In genomic region chr1:173202430-173203145, GRCh38 we compare ENCODE assay signal across 1 cellular context.
TF ChIP-seq lines count a peak whose summit lies in the region.

No MANE protein-coding gene starts in this region.

TF ChIP-seq in HepG2, 621 proteins besides CTCF, POLR2A, EP300 and RAD21 (continued from another document):
- TF ChIP-seq ZNF24 (IDR thresholded peaks at IDR 0.05) (no peak), MAFF (IDR thresholded peaks at IDR 0.05; ENCODE audit: low read depth, low read length) (no peak), MZF1 (CRISPR knock-in tag; IDR thresholded peaks at IDR 0.05; ENCODE audit: borderline replicate concordance) (no peak), STAG1 (CRISPR knock-in tag; IDR thresholded peaks at IDR 0.05) (peak; percentile 91), MYNN (CRISPR knock-in tag; IDR thresholded peaks at IDR 0.05; ENCODE audit: low read depth) (no peak), ZNF569 (CRISPR knock-in tag; IDR thresholded peaks at IDR 0.05; ENCODE audit: borderline replicate concordance) (no peak), POLR2AphosphoS5 (IDR thresholded peaks at IDR 0.05; ENCODE audit: low read depth, low read length) (no peak), NONO (IDR thresholded peaks at IDR 0.05) (no peak), NONO (CRISPR knock-in tag; conservative IDR thresholded peaks at IDR 0.05) (no peak), NFYC (CRISPR knock-in tag; IDR thresholded peaks at IDR 0.05) (no peak), JARID2 (CRISPR knock-in tag; IDR thresholded peaks at IDR 0.05; ENCODE audit: insufficient replicate concordance) (no peak), FIP1L1 (IDR thresholded peaks at IDR 0.05; ENCODE audit: borderline replicate concordance, insufficient read depth, low read depth, low read length) (no peak), TGIF2 (CRISPR knock-in tag; IDR thresholded peaks at IDR 0.05) (no peak)
TF ChIP-seq in HepG2: peak in this region for 6.
